Comparison of ENCODE assay signal across 1 cellular context in genomic region chr12:10612954-10613333, GRCh38.
TF ChIP-seq lines count a peak whose summit lies in the region.

No MANE protein-coding gene starts in this region.

TF ChIP-seq in GM23338, 12 proteins besides CTCF, POLR2A, EP300 and RAD21 (continued from another document):
- no peak for TF ChIP-seq ZNF462 (CRISPR knock-in tag; IDR thresholded peaks at IDR 0.05)
- no peak for TF ChIP-seq ZNF331 (CRISPR knock-in tag; IDR thresholded peaks at IDR 0.05; ENCODE audit: low read depth)
- TF ChIP-seq CREB1 (CRISPR knock-in tag; IDR thresholded peaks at IDR 0.05; ENCODE audit: low read depth), result no peak
